Comparison of ENCODE assay signal across 24 cellular contexts in genomic region chr11:112554586-112554985, GRCh38.
"Had no signal": no experiment of that assay in that cellular context is flagged by ENCODE, and none has a peak within 500 bp of the region (broad histone marks: within the 10 kb centered on the region; RNA-seq: fewer than 3 reads in every experiment).

No MANE protein-coding gene starts in this region.

- H3K36me3 ChIP-seq: lower lobe of right lung, neural progenitor cell, spleen, thyroid gland had no signal

- DNase-seq: activated CD4-positive, alpha-beta memory T cell treated with anti-CD3 and anti-CD28 coated beads for 36 hours; activated CD4-positive, alpha-beta T cell treated with anti-CD3 and anti-CD28 coated beads for 36 hours; activated effector memory CD4-positive, alpha-beta T cell treated with Interleukin-2 at 50 U/mL for 16 hours; activated naive CD4-positive, alpha-beta T cell treated with anti-CD3 and anti-CD28 coated beads for 36 hours; activated naive CD8-positive, alpha-beta T cell treated with anti-CD3 and anti-CD28 coated beads, Interleukin-2, amount 10 ng/mL, durations not matched to agents 7 days and 5 days; activated T-cell treated with anti-CD3 and anti-CD28 coated beads, Interleukin-2, amount 50 U/mL, for 72 hours; amniotic stem cell; foreskin fibroblast; immature natural killer cell; lower lobe of right lung; mesendoderm; mucosa of descending colon; naive B cell; retina; spleen; stimulated activated CD4-positive, alpha-beta T cell treated with anti-CD3 and anti-CD28 coated beads, Interleukin-4, amount 100 ng/mL, for 1 hour; stimulated activated naive CD4-positive, alpha-beta T cell treated with Interleukin-2 at 50 U/mL for 16 hours; substantia nigra; T1000; thyroid gland had no signal

- H3K27me3 ChIP-seq: neural progenitor cell, spleen, thyroid gland had no signal

- ATAC-seq: WTC11 had no signal

- H2AFZ ChIP-seq: hepatocyte, neural progenitor cell had no signal

- H3K27ac ChIP-seq: epithelial cell of prostate, hepatocyte, lower lobe of right lung, neural progenitor cell, spleen, thyroid gland had no signal

- H3K4me3 ChIP-seq: hepatocyte, lower lobe of right lung, mucosa of descending colon, neural progenitor cell, spleen, thyroid gland had no signal

- H3K9ac ChIP-seq: neural progenitor cell had no signal

- H3K4me1 ChIP-seq: lower lobe of right lung, neural progenitor cell, spleen, thyroid gland had no signal

- H3K4me2 ChIP-seq: hepatocyte, neural progenitor cell had no signal

- H3K9me3 ChIP-seq: lower lobe of right lung, mucosa of descending colon, spleen, thyroid gland had no signal
